ENCODE assay signal across 9 cellular contexts in the genomic region with DNA sequence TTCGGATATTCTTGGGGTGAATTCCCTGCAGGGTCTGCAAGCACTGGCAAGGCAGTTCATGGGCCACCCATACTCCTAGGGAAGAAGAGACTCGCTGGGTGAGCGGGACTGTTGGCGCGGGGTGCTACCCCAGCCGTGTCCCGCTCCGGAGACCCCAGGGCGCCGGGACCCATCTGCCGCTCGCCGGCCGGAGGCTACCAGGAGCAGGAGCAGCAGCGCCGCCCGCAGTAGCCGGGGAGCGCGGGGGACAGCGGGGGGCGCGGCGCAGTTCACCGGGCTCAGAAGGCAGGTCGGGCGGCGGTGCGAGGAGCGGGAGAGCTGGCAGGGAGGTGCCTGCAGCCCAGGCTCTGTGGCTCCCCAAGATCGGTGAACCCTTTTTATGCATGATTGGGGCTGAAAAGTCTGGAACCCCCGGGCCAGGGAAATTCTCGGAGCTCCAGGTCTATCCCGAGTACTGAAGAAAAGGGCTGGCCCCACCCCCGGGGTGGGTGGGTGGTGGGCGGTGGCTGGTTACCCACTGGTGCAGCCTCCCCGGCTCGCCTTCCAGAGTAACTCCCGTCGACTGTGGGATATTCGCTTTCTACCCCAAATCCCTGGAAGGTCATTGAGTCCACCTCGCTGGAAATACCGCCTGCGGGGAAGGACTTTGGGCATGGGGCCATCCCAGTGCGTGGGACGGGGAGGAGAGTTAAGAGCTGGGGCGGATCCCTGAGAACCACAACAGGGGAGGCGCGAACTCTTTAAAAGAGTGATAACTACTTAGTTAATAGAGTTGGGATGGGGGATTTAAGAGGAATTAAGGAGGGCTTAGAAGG. TPM values are rescaled to one million over a fixed set of nuclear protein-coding genes. Genes with fewer than 3 reads are reported as not detected.
A peak's percentile ranks its signal among the peaks of the same experiment; 100 is the strongest.
DNase-seq lines count a peak whose midpoint lies in the region; ATAC-seq, FAIRE-seq and TF ChIP-seq lines count a peak whose summit lies in the region.
"Had no signal": no experiment of that assay in that cellular context is flagged by ENCODE, and none has a peak within 500 bp of the region (broad histone marks: within the 10 kb centered on the region; RNA-seq: fewer than 3 reads in every experiment).

No MANE protein-coding gene starts in this region.

- H3K27me3 ChIP-seq in H7 (ENCODE audit: control insufficient read depth, insufficient read depth, low read length) (peaks cover 72% of the 10 kb centered on the region), bronchial epithelial cell (ENCODE audit: control insufficient read depth, insufficient read depth, low read length) (no peaks in the 10 kb centered on the region), skeletal muscle satellite cell (ENCODE audit: control insufficient read depth, insufficient read depth, low read length) (no peaks in the 10 kb centered on the region)

- H3K9me3 ChIP-seq in skeletal muscle satellite cell (replicated peaks; ENCODE audit: low read length), result no peaks in the 10 kb centered on the region

- peak; percentile 10 for TF ChIP-seq CTCF in bronchial epithelial cell (IDR thresholded peaks at IDR 0.05; ENCODE audit: insufficient read depth, low read length, severe bottlenecking)

- H3K4me3 ChIP-seq in H7 (ENCODE audit: insufficient read depth, low read depth, low read length), result peak overlapping the region; percentile 27
- peak overlapping the region; percentile 34 for H3K4me3 ChIP-seq in bronchial epithelial cell (ENCODE audit: low read depth, low read length)
- H3K4me3 ChIP-seq in skeletal muscle satellite cell (ENCODE audit: low read length), result peak overlapping the region; percentile 71

- H3K36me3 ChIP-seq in H7 (replicated peaks; ENCODE audit: control insufficient read depth, insufficient read depth, low read length) (no peaks in the 10 kb centered on the region), bronchial epithelial cell (ENCODE audit: control insufficient read depth, insufficient read depth, low read length) (no peaks in the 10 kb centered on the region), skeletal muscle satellite cell (ENCODE audit: insufficient read depth, low read length) (no peaks in the 10 kb centered on the region)

- no peak for FAIRE-seq in bronchial epithelial cell (lab: Jason Lieb, UNC)

- H3K4me1 ChIP-seq in skeletal muscle satellite cell (ENCODE audit: control insufficient read depth, insufficient read depth, low read length), result peaks cover 6% of the 10 kb centered on the region

- ATAC-seq in HG02938 (IDR thresholded peaks at IDR 0.05; ENCODE audit: unreplicated experiment), result no peak
- no peak for ATAC-seq in GM18858 (IDR thresholded peaks at IDR 0.05; ENCODE audit: unreplicated experiment)

- peak overlapping the region; percentile 90 for H3K4me2 ChIP-seq in skeletal muscle satellite cell (ENCODE audit: low read length)

- H3K9ac ChIP-seq in skeletal muscle satellite cell (ENCODE audit: low read depth, low read length), result peak overlapping the region; percentile 65

- DNase-seq in H7, result peak; percentile 74
- DNase-seq in bronchial epithelial cell (ENCODE audit: low read depth), result peak; percentile 16
- peak; percentile 49 for DNase-seq in iPS-NIHi7 (ENCODE audit: extremely low spot score)
- DNase-seq in occipital lobe (lab: John Stamatoyannopoulos, UW), result no peak
- DNase-seq in NCI-H2196 (lab: John Stamatoyannopoulos, UW; ENCODE audit: unreplicated experiment), result no peak
- DNase-seq: NCI-H2029 treated with DMSO at 0.1 percent for 48 hours had no signal

RNA-seq across cellular contexts. Expression of a gene that starts 37.6 kb away (rescaled TPM):
- 0.33 TPM in 1 of 2 replicates, not detected in the other for total RNA-seq in H7 (2014; rRNA removed; shearing (Covaris generic))
- not detected in 2 replicates for total RNA-seq in bronchial epithelial cell
- 3.5 and 8.4 TPM in 2 replicates for total RNA-seq in skeletal muscle satellite cell (2012; rRNA removed)
- total RNA-seq in occipital lobe, result not detected

RNA-seq across cellular contexts. Expression of a gene that starts 43.7 kb away (rescaled TPM):
- not detected in 2 replicates for total RNA-seq in H7 (2014; rRNA removed; shearing (Covaris generic))
- total RNA-seq in bronchial epithelial cell, result 0.13 and 0.26 TPM in 2 replicates
- 0.51 and 0.66 TPM in 2 replicates for total RNA-seq in skeletal muscle satellite cell (2012; rRNA removed)
- 5.9 TPM for total RNA-seq in occipital lobe

RNA-seq across cellular contexts. Expression of a gene that starts 54.2 kb away (rescaled TPM):
- total RNA-seq in H7 (2014; rRNA removed; shearing (Covaris generic)), result 0.31 and 0.55 TPM in 2 replicates
- total RNA-seq in bronchial epithelial cell, result 0.51 and 0.53 TPM in 2 replicates
- total RNA-seq in skeletal muscle satellite cell (2012; rRNA removed), result 394 and 498 TPM in 2 replicates
- total RNA-seq in occipital lobe, result 0.16 TPM

Comparison
In these comparisons a context has a peak if more than half of its experiments do, and no peak if none do; other contexts are left out.
1. DNase-seq: peak in H7 (single experiment), bronchial epithelial cell (single experiment) and iPS-NIHi7 (single experiment); none in occipital lobe (single experiment) and NCI-H2196 (single experiment).
2. Peak in every context shown above with its lines, with median percentiles within 50 percentile points of each other: H3K4me3 ChIP-seq.